ENCODE assay signal across 8 cellular contexts in the genomic region with DNA sequence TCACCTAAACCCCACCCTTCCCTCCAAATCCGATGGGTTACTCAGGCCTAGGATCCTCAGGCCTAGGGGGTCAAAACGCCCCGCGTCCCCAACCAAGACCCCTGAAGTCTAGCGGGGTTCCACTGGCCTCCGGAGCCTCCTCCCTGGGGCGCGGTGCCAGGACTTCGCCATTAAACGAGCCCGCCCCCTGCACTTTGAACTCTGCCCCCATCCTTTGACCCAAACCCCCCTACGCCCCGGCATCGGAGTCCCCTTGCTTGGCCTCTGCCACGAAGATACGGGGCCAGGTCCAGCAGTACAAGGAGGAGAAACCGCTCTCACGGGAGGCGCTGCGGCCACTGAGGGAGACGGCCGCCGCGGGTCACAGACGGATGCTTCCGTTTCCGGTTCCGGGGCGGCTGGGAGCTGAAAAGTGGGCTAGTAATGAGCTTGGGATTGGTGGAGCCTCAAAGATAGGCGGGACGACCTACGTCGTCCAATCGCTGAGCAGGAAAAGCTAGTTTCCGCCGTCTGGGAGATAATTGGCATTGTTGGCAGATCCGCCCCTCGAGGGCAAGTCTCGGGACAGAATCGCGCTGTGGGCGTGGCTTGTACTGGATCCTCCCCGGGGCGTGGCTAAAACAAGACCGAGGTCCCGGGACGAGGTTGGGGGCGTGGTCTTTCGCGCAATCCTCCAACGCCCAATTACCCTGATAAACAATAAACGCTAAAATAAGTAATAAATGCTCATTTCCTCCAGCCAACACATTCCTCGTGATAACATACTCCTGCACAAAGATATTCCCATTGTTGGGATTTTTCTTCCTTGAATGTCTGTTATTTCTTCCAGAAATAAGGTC. TPM values are rescaled to one million over a fixed set of nuclear protein-coding genes. Genes with fewer than 3 reads are reported as not detected.
DNase-seq lines count a peak whose midpoint lies in the region; ATAC-seq, FAIRE-seq and TF ChIP-seq lines count a peak whose summit lies in the region.

No MANE protein-coding gene starts in this region.

- WGBS in H1 (ENCODE audit: extremely low coverage in 1 of 2, insufficient coverage in 1 of 2, insufficient read length in 1 of 2, insufficient replicate concordance in 2 of 2, low coverage in 1 of 2, low lambda C conversion rate in 2 of 2, missing lambda C conversion rate in 1 of 2), 2 experiments = 1% methylated on average over 53 of the region's 53 CpGs; no CpG with 5 or more reads in 1 of the 2 experiments

- peak overlapping the region; percentile 75 for H2BK5ac ChIP-seq in H1 (ENCODE audit: low read depth, low read length)

- H3K9me3 Mint-ChIP-seq in Caco-2 (ENCODE audit: unreplicated experiment) (no peaks in the 10 kb centered on the region), memory B cell (no peaks in the 10 kb centered on the region)

- H3K79me2 ChIP-seq in H1 (ENCODE audit: control insufficient read depth in 1 of 2, insufficient read depth in 2 of 2, low read length in 2 of 2) = peaks cover 0 to 12% of the 10 kb centered on the region in 2 experiments; a peak in 2 of 4 replicates

- H3K27me3 ChIP-seq in Caco-2 (replicated peaks; ENCODE audit: control insufficient read depth, insufficient read depth, low read length) (no peaks in the 10 kb centered on the region), H1 (replicated peaks in 1 of 4; ENCODE audit: control insufficient read depth in 3 of 4, extremely low read depth in 1 of 4, insufficient read depth in 3 of 4, low read length in 3 of 4) (no peaks in the 10 kb centered on the region)

- no peak overlapping the region for H3K4ac ChIP-seq in H1 (replicated peaks; ENCODE audit: insufficient read length, low read depth, low read length)

- H3K23ac ChIP-seq in H1 (ENCODE audit: insufficient read length) = no peak overlapping the region

- H3K36me3 Mint-ChIP-seq in Caco-2 (ENCODE audit: insufficient read depth, unreplicated experiment) (peaks cover 32% of the 10 kb centered on the region), memory B cell (no peaks in the 10 kb centered on the region)

- peak; percentile 99 for DNase-seq in Caco-2
- peak; percentile 97 for DNase-seq in HTR-8/SVneo (ENCODE audit: insufficient read length, low spot score)
- peak; percentile 98 for DNase-seq in NOMO-1 treated with DMSO at 0.1 percent for 48 hours (lab: John Stamatoyannopoulos, UW; ENCODE audit: unreplicated experiment)
- peak; percentile 98 for DNase-seq in activated CD8-positive, alpha-beta memory T cell treated with anti-CD3 and anti-CD28 coated beads, Interleukin-2, amount 50 U/mL, for 1 hour (ENCODE audit: extremely low read depth)
- peak; percentile 99 to 100 for DNase-seq in H1 (ENCODE audit: low read depth in 1 of 2, low spot score in 2 of 2)
- DNase-seq in memory B cell (ENCODE audit: low spot score in 2 of 2) = peak; percentile 99 to 100
- DNase-seq in stimulated activated CD8-positive, alpha-beta memory T cell treated with anti-CD3 and anti-CD28 coated beads, Interleukin-12 subunit alpha, Interleukin-12 subunit beta, amount 100 ng/mL, for 1 hour (ENCODE audit: low read depth) = peak; percentile 100

- peak; percentile 87 to 96 for TF ChIP-seq POLR2A in H1 (IDR thresholded peaks at IDR 0.05; ENCODE audit: control extremely low read depth in 1 of 2, low read depth in 2 of 2, low read length in 2 of 2)

- H3K23me2 ChIP-seq in H1 (ENCODE audit: low read depth, low read length) = peaks cover 4% of the 10 kb centered on the region; the same call in 1 of the 2 replicates

- TF ChIP-seq RAD21 in H1 (IDR thresholded peaks at IDR 0.05 in 1 of 2, conservative IDR thresholded peaks at IDR 0.05 in 1 of 2; ENCODE audit: low read depth in 2 of 2, low read length in 2 of 2) = no peak

- CTCF ChIA-PET in Caco-2 (lab: Charles Lee) (interaction anchor here (0.5 to 2.1 kb wide), 32 partner anchors 9 to 1761 kb away, joined by 3 to 23 read pairs (median 4); partner anchors contain the start of genes REEP6, TLE6, ZNF555 and ZNF57), H1 (lab: Charles Lee; ENCODE audit: partially characterized antibody) (interaction anchor here (0.6 to 18.9 kb wide), 32 partner anchors 11 to 556 kb away, joined by 3 to 260 read pairs (median 4); partner anchors contain the start of gene ZNF57)

- H3K4me2 ChIP-seq in H1 (ENCODE audit: insufficient read depth in 1 of 2, low read depth in 2 of 2, low read length in 2 of 2) = peak overlapping the region; percentile 87 to 92

- BruUV-seq in Caco-2 (replicated peaks; lab: Mats Ljungman, UMichigan) = no TSS peak

- no peaks in the 10 kb centered on the region for H3K9me3 ChIP-seq in Caco-2
- no peaks in the 10 kb centered on the region for H3K9me3 ChIP-seq in H1 (ENCODE audit: insufficient read depth in 2 of 2, low read depth in 1 of 2, low read length in 1 of 2)

- H3K14ac ChIP-seq in H1 (ENCODE audit: insufficient read length) = no peak overlapping the region

- H3K27ac Mint-ChIP-seq in Caco-2 (ENCODE audit: unreplicated experiment) = peak overlapping the region; percentile 97
- H3K27ac Mint-ChIP-seq in memory B cell = peak overlapping the region; percentile 98

- H2AK5ac ChIP-seq in H1 (ENCODE audit: low read depth, low read length) = no peak overlapping the region

- H4K91ac ChIP-seq in H1 (replicated peaks; ENCODE audit: insufficient read length, low read length) = no peak overlapping the region

- peaks cover 14% of the 10 kb centered on the region for H3K4me1 ChIP-seq in Caco-2
- H3K4me1 ChIP-seq in H1 (replicated peaks in 1 of 4; ENCODE audit: control insufficient read depth in 3 of 4, insufficient read depth in 4 of 4, low read length in 3 of 4) = peaks cover 0 to 6% (median 4%) of the 10 kb centered on the region in 4 experiments; a peak in 4 of 7 replicates

- no peak for TF ChIP-seq CTCF in Caco-2 (IDR thresholded peaks at IDR 0.05; ENCODE audit: insufficient read depth in 1 of 2, low read depth in 1 of 2, low read length in 1 of 2, severe bottlenecking in 1 of 2, unreplicated experiment in 1 of 2)
- TF ChIP-seq CTCF in H1 (IDR thresholded peaks at IDR 0.05; ENCODE audit: control extremely low read depth in 1 of 3, insufficient read depth in 1 of 3, low read depth in 1 of 3, low read length in 3 of 3) = peak in 1 of 3 experiments; percentile 11; a peak in 1 of 4 replicates

- H3K36me3 ChIP-seq in Caco-2 (ENCODE audit: control insufficient read depth, insufficient read depth, low read length) = no peaks in the 10 kb centered on the region
- no peaks in the 10 kb centered on the region for H3K36me3 ChIP-seq in H1 (ENCODE audit: control insufficient read depth in 2 of 4, insufficient read depth in 4 of 4, low read length in 3 of 4)

- no peak overlapping the region for H2BK12ac ChIP-seq in H1 (ENCODE audit: low read depth, low read length)

- no peak overlapping the region; the same call in 1 of the 2 replicates for H2AFZ ChIP-seq in H1 (ENCODE audit: low read length)

- H3K27me3 Mint-ChIP-seq in Caco-2 (ENCODE audit: insufficient read depth, unreplicated experiment) (no peaks in the 10 kb centered on the region), memory B cell (peaks cover 2% of the 10 kb centered on the region)

- H3K56ac ChIP-seq in H1 (replicated peaks; ENCODE audit: insufficient read length, low read depth, low read length) = peak overlapping the region; percentile 79

- ATAC-seq in GM21381 (IDR thresholded peaks at IDR 0.05; ENCODE audit: unreplicated experiment) (peak; percentile 93), memory B cell (ENCODE audit: low read depth) (peak; percentile 91)

- POLR2A ChIA-PET in Caco-2 (lab: Charles Lee) = interaction anchor here (0.6 to 2.2 kb wide), 19 partner anchors 16 to 550 kb away, joined by 3 to 24 read pairs (median 4); partner anchors contain the start of genes DOHH, GNA11, THOP1 and TLE6
- POLR2A ChIA-PET in H1 (lab: Charles Lee; ENCODE audit: partially characterized antibody) = interaction anchor here (0.6 to 2.3 kb wide), 14 partner anchors 11 to 273 kb away, joined by 3 to 7 read pairs (median 3); no protein-coding TSS in a partner anchor

- H3K4me3 Mint-ChIP-seq in Caco-2 (ENCODE audit: unreplicated experiment) = peak overlapping the region; percentile 97
- peak overlapping the region; percentile 97 for H3K4me3 Mint-ChIP-seq in memory B cell

- H3K27ac ChIP-seq in H1 (ENCODE audit: low read depth, low read length) = peak overlapping the region; percentile 74

- TF ChIP-seq EP300 in H1 (IDR thresholded peaks at IDR 0.05; ENCODE audit: borderline replicate concordance in 1 of 2, low read depth in 2 of 2, low read length in 2 of 2) = no peak

- H2BK15ac ChIP-seq in H1 (ENCODE audit: low read length) = no peak overlapping the region

- H4K8ac ChIP-seq in H1 (ENCODE audit: extremely low read depth, insufficient read depth, low read length) = peak overlapping the region; percentile 98

- intact Hi-C loops in Caco-2 (cut with micrococcal nuclease; ENCODE audit: unreplicated experiment) = loop anchor here (2.0 to 10.0 kb wide), 3 partner anchors 50 to 114 kb away; partner anchors contain the start of genes TLE5 and ZNF57

- H3K18ac ChIP-seq in H1 (ENCODE audit: extremely low read depth, low read length) = no peak overlapping the region

- peak; percentile 86 for FAIRE-seq in HTR-8/SVneo (lab: Jason Lieb, UNC)
- FAIRE-seq in H1 (lab: Jason Lieb, UNC) = peak; percentile 99

- peak overlapping the region; percentile 75 for H4K5ac ChIP-seq in H1 (ENCODE audit: insufficient read length, low read depth, low read length)

- H2BK120ac ChIP-seq in H1 (replicated peaks; ENCODE audit: low read depth, low read length) = no peak overlapping the region

- peaks cover 9% of the 10 kb centered on the region; the same call in 1 of the 2 replicates for H3K79me1 ChIP-seq in H1 (ENCODE audit: low read depth, low read length)

- no peak overlapping the region for H2BK20ac ChIP-seq in H1 (ENCODE audit: low read length)

- peak overlapping the region; percentile 68 for H3K4me3 ChIP-seq in Caco-2 (ENCODE audit: low read depth, low read length)
- H3K4me3 ChIP-seq in H1 (ENCODE audit: extremely low read depth in 1 of 4, insufficient read depth in 2 of 4, low read depth in 3 of 4, low read length in 4 of 4) = peak overlapping the region; percentile 73 to 98 (median 90)

- H4K20me1 ChIP-seq in H1 (replicated peaks in 1 of 2; ENCODE audit: control insufficient read depth in 1 of 2, insufficient read depth in 2 of 2, low read length in 2 of 2) = no peaks in the 10 kb centered on the region

- H3K4me1 Mint-ChIP-seq in Caco-2 (ENCODE audit: low read depth, unreplicated experiment) (peaks cover 16% of the 10 kb centered on the region), memory B cell (peaks cover 7% of the 10 kb centered on the region)

- H3K9ac ChIP-seq in H1 (replicated peaks in 1 of 4; ENCODE audit: extremely low read depth in 1 of 4, low read depth in 3 of 4, low read length in 3 of 4) = peak overlapping the region; percentile 67 to 88 (median 77)

RNA-seq across cellular contexts. Expression of gene ZNF77, which starts 5.7 kb away (rescaled TPM):
- total RNA-seq in Caco-2 (2022) = 6.3 and 6.6 TPM in 2 replicates
- total RNA-seq in H1 (2021; fragmentation: NEBNext Ultra II Directional; extraction: Animal tissue kit (Norgen Biotek cat#: 25700)) = 3.7 and 4.7 TPM in 2 replicates
- 2.3 and 2.9 TPM in 2 replicates for polyA plus RNA-seq in H1 (2011; rRNA removed)
- 4.4 TPM for polyA plus RNA-seq in H1 (2011; cell fraction: cytosol; rRNA removed)
- 2.8 TPM for polyA plus RNA-seq in H1 (2011; cell fraction: nucleus; rRNA removed)
- 3.6 to 4.5 TPM (median 4.0 TPM) in 4 replicates for polyA plus RNA-seq in H1 (2012, experiment 1 of 2)
- polyA plus RNA-seq in H1 (2012, experiment 2 of 2) = 0.59 TPM
- 2.5 TPM for polyA plus RNA-seq in H1 (2013, experiment 1 of 2)
- 2.9 TPM for polyA plus RNA-seq in H1 (2013, experiment 2 of 2)
- polyA minus RNA-seq in H1 (2011; rRNA and poly(A)+ RNA removed) = 9.3 and 9.9 TPM in 2 replicates
- 3.3 TPM for polyA minus RNA-seq in H1 (2011; cell fraction: cytosol; rRNA and poly(A)+ RNA removed)
- 5.5 TPM for polyA minus RNA-seq in H1 (2011; cell fraction: nucleus; rRNA and poly(A)+ RNA removed)

RNA-seq across cellular contexts. Expression of gene TLE6, which starts 26.9 kb away (rescaled TPM):
- 1.4 and 1.9 TPM in 2 replicates for total RNA-seq in Caco-2 (2022)
- 1.8 and 2.5 TPM in 2 replicates for total RNA-seq in H1 (2021; fragmentation: NEBNext Ultra II Directional; extraction: Animal tissue kit (Norgen Biotek cat#: 25700))
- polyA plus RNA-seq in H1 (2011; rRNA removed) = 2.9 and 3.4 TPM in 2 replicates
- 4.1 TPM for polyA plus RNA-seq in H1 (2011; cell fraction: cytosol; rRNA removed)
- 8.6 TPM for polyA plus RNA-seq in H1 (2011; cell fraction: nucleus; rRNA removed)
- 1.5 to 2.8 TPM (median 2.3 TPM) in 4 replicates for polyA plus RNA-seq in H1 (2012, experiment 1 of 2)
- 1.7 TPM for polyA plus RNA-seq in H1 (2012, experiment 2 of 2)
- polyA plus RNA-seq in H1 (2013, experiment 1 of 2) = 2.5 TPM
- polyA plus RNA-seq in H1 (2013, experiment 2 of 2) = 2.4 TPM
- 1.3 and 1.5 TPM in 2 replicates for polyA minus RNA-seq in H1 (2011; rRNA and poly(A)+ RNA removed)
- 2.2 TPM for polyA minus RNA-seq in H1 (2011; cell fraction: cytosol; rRNA and poly(A)+ RNA removed)
- polyA minus RNA-seq in H1 (2011; cell fraction: nucleus; rRNA and poly(A)+ RNA removed) = 2.4 TPM

RNA-seq across cellular contexts. Expression of gene ZNF57, which starts 49.8 kb away (rescaled TPM):
- total RNA-seq in Caco-2 (2022) = 5.8 and 7.6 TPM in 2 replicates
- total RNA-seq in H1 (2021; fragmentation: NEBNext Ultra II Directional; extraction: Animal tissue kit (Norgen Biotek cat#: 25700)) = 8.9 and 9.4 TPM in 2 replicates
- 3.5 and 4.9 TPM in 2 replicates for polyA plus RNA-seq in H1 (2011; rRNA removed)
- 6.3 TPM for polyA plus RNA-seq in H1 (2011; cell fraction: cytosol; rRNA removed)
- 5.0 TPM for polyA plus RNA-seq in H1 (2011; cell fraction: nucleus; rRNA removed)
- polyA plus RNA-seq in H1 (2012, experiment 1 of 2) = 6.5 to 7.0 TPM (median 6.9 TPM) in 4 replicates
- 1.00 TPM for polyA plus RNA-seq in H1 (2012, experiment 2 of 2)
- polyA plus RNA-seq in H1 (2013, experiment 1 of 2) = 7.8 TPM
- 7.5 TPM for polyA plus RNA-seq in H1 (2013, experiment 2 of 2)
- polyA minus RNA-seq in H1 (2011; rRNA and poly(A)+ RNA removed) = 17.3 and 23.6 TPM in 2 replicates
- 9.7 TPM for polyA minus RNA-seq in H1 (2011; cell fraction: cytosol; rRNA and poly(A)+ RNA removed)
- polyA minus RNA-seq in H1 (2011; cell fraction: nucleus; rRNA and poly(A)+ RNA removed) = 8.4 TPM

Comparison
In these comparisons a context has a peak if more than half of its experiments do, and no peak if none do; other contexts are left out.
1. Peak in every context shown above with its lines: DNase-seq, ATAC-seq, H3K4me3 ChIP-seq and H3K27ac ChIP-seq.